In genomic region chr3:13420817-13421755, GRCh38 we compare ENCODE assay signal across 8 cellular contexts. TPM values are rescaled to one million over a fixed set of nuclear protein-coding genes. Genes with fewer than 3 reads are reported as not detected.
A peak's percentile ranks its signal among the peaks of the same experiment; 100 is the strongest.
DNase-seq lines count a peak whose midpoint lies in the region; ATAC-seq, FAIRE-seq and TF ChIP-seq lines count a peak whose summit lies in the region.

No MANE protein-coding gene starts in this region.

- no peak overlapping the region for H2BK15ac ChIP-seq in IMR-90 (ENCODE audit: low read depth, low read length)

- H3K4me3 ChIP-seq in IMR-90 (ENCODE audit: insufficient read depth, low read depth, low read length) (no peak overlapping the region), smooth muscle cell (peak overlapping the region; percentile 51), A673 (ENCODE audit: low read depth, low read length, poor library complexity, severe bottlenecking) (no peak overlapping the region)

- no peaks in the 10 kb centered on the region for H3K79me2 ChIP-seq in smooth muscle cell (ENCODE audit: low read depth)

- H3K27me3 ChIP-seq in IMR-90 (ENCODE audit: control insufficient read depth, insufficient read depth, low read length) (peaks cover 51% of the 10 kb centered on the region), smooth muscle cell (ENCODE audit: low read depth) (peaks cover 46% of the 10 kb centered on the region), A673 (replicated peaks; ENCODE audit: insufficient read depth, low read depth, low read length, poor library complexity) (no peaks in the 10 kb centered on the region)

- no peaks in the 10 kb centered on the region for H3K9me1 ChIP-seq in IMR-90 (ENCODE audit: insufficient read depth, low read length)

- POLR2A ChIA-PET in IMR-90 (lab: Charles Lee; ENCODE audit: unreplicated experiment) (no interaction called here), A673 (lab: Charles Lee; ENCODE audit: low non-redundant PET) (interaction anchor here (0.5 kb wide), 1 partner anchor 1018 kb away, joined by 4 read pairs; no protein-coding TSS in a partner anchor)

- no peak overlapping the region for H2AK5ac ChIP-seq in IMR-90 (ENCODE audit: low read depth, low read length)

- DNase-seq in GM12891 (ENCODE audit: insufficient read length, low spot score): peak; percentile 46
- DNase-seq in IMR-90: no peak
- DNase-seq in activated CD4-positive, alpha-beta T cell treated with anti-CD3 and anti-CD28 coated beads, Interleukin-2, amount 50 U/mL, for 24 hours (ENCODE audit: low read depth in 1 of 2, low spot score in 1 of 2): peak; percentile 49 to 75
- peak; percentile 43 to 50 for DNase-seq in erythroblast (lab: John Stamatoyannopoulos, UW)
- no peak for DNase-seq in smooth muscle cell (lab: John Stamatoyannopoulos, UW; ENCODE audit: unreplicated experiment)
- DNase-seq in C1 segment of cervical spinal cord (lab: John Stamatoyannopoulos, UW): no peak
- DNase-seq in epidermal melanocyte (ENCODE audit: insufficient read length, low spot score): no peak
- no peak for DNase-seq in A673 (ENCODE audit: low spot score)

- TF ChIP-seq RAD21 in IMR-90 (IDR thresholded peaks at IDR 0.05; ENCODE audit: low read length): no peak

- BruUV-seq in IMR-90 (replicated peaks; lab: Mats Ljungman, UMichigan) (no TSS peak), A673 (replicated peaks; lab: Mats Ljungman, UMichigan) (no TSS peak)

- FAIRE-seq in GM12891 (lab: Jason Lieb, UNC): peak; percentile 90

- H3K9ac ChIP-seq in IMR-90 (ENCODE audit: low read depth, low read length) (no peak overlapping the region), smooth muscle cell (ENCODE audit: low read depth) (no peak overlapping the region)

- no peak overlapping the region for H3K4ac ChIP-seq in IMR-90 (ENCODE audit: low read depth, low read length)

- CTCF ChIA-PET in IMR-90 (lab: Yijun Ruan, JAX) (no interaction called here), A673 (lab: Charles Lee) (no interaction called here)

- H2AFZ ChIP-seq in IMR-90 (replicated peaks; ENCODE audit: low read length, poor library complexity) (peak overlapping the region; percentile 1), smooth muscle cell (ENCODE audit: low read depth) (no peak overlapping the region)

- dilution Hi-C loops in IMR-90 (cut with HindIII; ENCODE audit: low sequenced_read_pairs, unreplicated experiment): no loop called here

- H4K91ac ChIP-seq in IMR-90 (ENCODE audit: insufficient read depth, low read depth, low read length): no peak overlapping the region

- H3K56ac ChIP-seq in IMR-90 (ENCODE audit: extremely low read depth, insufficient read depth, low read length): no peak overlapping the region

- no peak for ATAC-seq in IMR-90 (ENCODE audit: low read depth)

- intact Hi-C loops in IMR-90 (cut with micrococcal nuclease): no loop called here
- intact Hi-C loops in A673 (cut with micrococcal nuclease; ENCODE audit: unreplicated experiment): no loop called here

- in situ Hi-C loops in IMR-90 (cut with MboI; ENCODE audit: low sequenced_read_pairs): no loop called here

- TF ChIP-seq CTCF in IMR-90 (conservative IDR thresholded peaks at IDR 0.05; ENCODE audit: low read depth, low read length): no peak
- no peak for TF ChIP-seq CTCF in smooth muscle cell (IDR thresholded peaks at IDR 0.05; ENCODE audit: borderline replicate concordance, insufficient read depth, poor library complexity, severe bottlenecking)
- no peak for TF ChIP-seq CTCF in A673 (conservative IDR thresholded peaks at IDR 0.05; ENCODE audit: low read depth, low read length)

- H2BK5ac ChIP-seq in IMR-90 (ENCODE audit: low read depth, low read length, poor library complexity, severe bottlenecking): no peak overlapping the region

- H4K8ac ChIP-seq in IMR-90 (ENCODE audit: low read depth in 2 of 2, low read length in 2 of 2): no peak overlapping the region

- no peak overlapping the region for H2AK9ac ChIP-seq in IMR-90 (replicated peaks; ENCODE audit: low read depth, low read length, poor library complexity)

- H3K4me2 ChIP-seq in IMR-90 (ENCODE audit: low read depth, low read length): no peak overlapping the region
- peak overlapping the region; percentile 87 for H3K4me2 ChIP-seq in smooth muscle cell

- H3K36me3 ChIP-seq in IMR-90 (ENCODE audit: control insufficient read depth, insufficient read depth, low read length) (no peaks in the 10 kb centered on the region), smooth muscle cell (ENCODE audit: low read depth) (no peaks in the 10 kb centered on the region), A673 (ENCODE audit: insufficient read depth, low read length, poor library complexity, severe bottlenecking) (no peaks in the 10 kb centered on the region)

- no peak overlapping the region for H3K27ac ChIP-seq in IMR-90 (ENCODE audit: insufficient read depth, low read length)
- no peak overlapping the region for H3K27ac ChIP-seq in smooth muscle cell (ENCODE audit: low read depth)
- no peak overlapping the region for H3K27ac ChIP-seq in A673 (ENCODE audit: low read depth, low read length, poor library complexity, severe bottlenecking)

- no peaks in the 10 kb centered on the region for H3K79me1 ChIP-seq in IMR-90 (ENCODE audit: low read depth in 1 of 2, low read length in 2 of 2)

- no peak for TF ChIP-seq POLR2A in GM12891 (IDR thresholded peaks at IDR 0.05; ENCODE audit: low read depth, low read length)
- TF ChIP-seq POLR2A in IMR-90 (IDR thresholded peaks at IDR 0.05; ENCODE audit: low read depth, low read length): no peak
- TF ChIP-seq POLR2A in erythroblast (IDR thresholded peaks at IDR 0.05; ENCODE audit: low read length): no peak

- no peaks in the 10 kb centered on the region for H3K4me1 ChIP-seq in IMR-90 (ENCODE audit: control insufficient read depth, insufficient read depth, low read length)
- H3K4me1 ChIP-seq in smooth muscle cell (ENCODE audit: low read depth): peaks cover 6% of the 10 kb centered on the region
- peaks cover 17% of the 10 kb centered on the region for H3K4me1 ChIP-seq in A673 (ENCODE audit: insufficient read depth, low read length, poor library complexity, severe bottlenecking)

- no peak overlapping the region for H3K23ac ChIP-seq in IMR-90 (ENCODE audit: low read depth, low read length)

- H3K18ac ChIP-seq in IMR-90 (ENCODE audit: low read depth, low read length): no peak overlapping the region

- no peaks in the 10 kb centered on the region for H4K20me1 ChIP-seq in IMR-90 (ENCODE audit: insufficient read depth, low read length)
- H4K20me1 ChIP-seq in smooth muscle cell (ENCODE audit: low read depth): no peaks in the 10 kb centered on the region

- no peak overlapping the region for H2BK120ac ChIP-seq in IMR-90 (ENCODE audit: low read depth, low read length)

- H2BK20ac ChIP-seq in IMR-90 (ENCODE audit: low read depth, low read length): no peak overlapping the region

- H3K9me3 ChIP-seq in IMR-90 (ENCODE audit: control insufficient read depth, insufficient read depth, low read length) (peaks cover 2% of the 10 kb centered on the region; the same call in 1 of the 2 replicates), smooth muscle cell (replicated peaks; ENCODE audit: low read depth) (no peaks in the 10 kb centered on the region), A673 (ENCODE audit: low read depth, low read length, poor library complexity, severe bottlenecking) (no peaks in the 10 kb centered on the region)

- H4K5ac ChIP-seq in IMR-90 (ENCODE audit: low read depth, low read length): no peak overlapping the region

- no peaks in the 10 kb centered on the region for H3F3A ChIP-seq in smooth muscle cell (ENCODE audit: low read depth)

- no peak overlapping the region for H3K14ac ChIP-seq in IMR-90 (replicated peaks; ENCODE audit: low read depth, low read length)

- WGBS in IMR-90 (ENCODE audit: extremely low coverage in 2 of 2, insufficient read length in 1 of 2), 2 experiments: 18% methylated on average over 7 of the region's 27 CpGs; no CpG with 5 or more reads in 1 of the 2 experiments
- 60% methylated on average over 27 of the region's 27 CpGs for WGBS in smooth muscle cell (ENCODE audit: low lambda C conversion rate)

TF ChIP-seq in GM12891, 5 proteins besides CTCF, POLR2A, EP300 and RAD21:
- TF ChIP-seq POU2F2 (IDR thresholded peaks at IDR 0.05; ENCODE audit: low read depth, low read length) (0 out of 2 replicates have a peak, but pooled peaks have one; percentile 24), PAX5 (IDR thresholded peaks at IDR 0.05; ENCODE audit: insufficient read depth, low read length, severe bottlenecking) (no peak), TAF1 (IDR thresholded peaks at IDR 0.05; ENCODE audit: low read depth, low read length) (peak; percentile 8; the same call in 1 of the 2 replicates)

TF ChIP-seq in IMR-90, 13 proteins besides CTCF, POLR2A, EP300 and RAD21 (continues in another document):
- no peak for TF ChIP-seq CHD1 (IDR thresholded peaks at IDR 0.05; ENCODE audit: low read depth, low read length)
- TF ChIP-seq BHLHE40 (IDR thresholded peaks at IDR 0.05; ENCODE audit: low read depth, low read length): no peak
- no peak for TF ChIP-seq FOS (IDR thresholded peaks at IDR 0.05; ENCODE audit: low read depth, low read length)
- no peak for TF ChIP-seq CEBPB (IDR thresholded peaks at IDR 0.05; ENCODE audit: low read depth, low read length)
- no peak for TF ChIP-seq RCOR1 (IDR thresholded peaks at IDR 0.05; ENCODE audit: insufficient replicate concordance, low read length)
- no peak for TF ChIP-seq MXI1 (IDR thresholded peaks at IDR 0.05; ENCODE audit: borderline replicate concordance, low read depth, low read length)
- TF ChIP-seq MAFK (IDR thresholded peaks at IDR 0.05; ENCODE audit: low read depth, low read length): no peak
- TF ChIP-seq NFE2L2 (IDR thresholded peaks at IDR 0.05; ENCODE audit: low read depth, low read length): no peak
- no peak for TF ChIP-seq SMC3 (IDR thresholded peaks at IDR 0.05; ENCODE audit: low read depth, low read length)
- no peak for TF ChIP-seq RFX5 (IDR thresholded peaks at IDR 0.05; ENCODE audit: low read depth, low read length)

RNA-seq across cellular contexts. Expression of gene NUP210, which starts 1.0 kb away (rescaled TPM):
- polyA plus RNA-seq in GM12891 (2012; ENCODE audit: low read depth, missing spikeins): 43.7 TPM
- total RNA-seq in IMR-90 (2012; rRNA removed) (under 0.01 TPM in 1 of 2 replicates, not detected in the other), smooth muscle cell (0.58 and 1.5 TPM in 2 replicates), A673 (2021) (11.4 and 16.3 TPM in 2 replicates)
- polyA plus RNA-seq in IMR-90 (2012; rRNA removed) (0.03 and 0.04 TPM in 2 replicates), smooth muscle cell (0.22 and 0.35 TPM in 2 replicates)
- polyA plus RNA-seq in IMR-90 (2012; cell fraction: cytosol; rRNA removed): 0.03 and 0.04 TPM in 2 replicates
- polyA plus RNA-seq in IMR-90 (2012; cell fraction: nucleus; rRNA removed; ENCODE audit: low replicate concordance): 0.03 and 0.17 TPM in 2 replicates

RNA-seq across cellular contexts. Expression of gene HDAC11, which starts 59.0 kb away (rescaled TPM):
- polyA plus RNA-seq in GM12891 (2012; ENCODE audit: low read depth, missing spikeins): 0.94 TPM
- total RNA-seq in IMR-90 (2012; rRNA removed) (6.1 and 9.1 TPM in 2 replicates), smooth muscle cell (7.5 and 9.6 TPM in 2 replicates), A673 (2021) (1.0 and 2.5 TPM in 2 replicates)
- polyA plus RNA-seq in IMR-90 (2012; rRNA removed) (10.8 and 11.4 TPM in 2 replicates), smooth muscle cell (14.8 and 20.2 TPM in 2 replicates)
- 7.6 and 13.4 TPM in 2 replicates for polyA plus RNA-seq in IMR-90 (2012; cell fraction: cytosol; rRNA removed)
- polyA plus RNA-seq in IMR-90 (2012; cell fraction: nucleus; rRNA removed; ENCODE audit: low replicate concordance): 8.5 and 13.0 TPM in 2 replicates

Comparison
In these comparisons a context has a peak if more than half of its experiments do, and no peak if none do; other contexts are left out.
1. DNase-seq: peak in GM12891 (single experiment), activated CD4-positive, alpha-beta T cell treated with anti-CD3 and anti-CD28 coated beads, Interleukin-2, amount 50 U/mL, for 24 hours (2 of 2) and erythroblast (2 of 2); none in IMR-90 (single experiment), smooth muscle cell (single experiment), C1 segment of cervical spinal cord (0 of 14), epidermal melanocyte (single experiment) and A673 (single experiment).